In the genomic region with DNA sequence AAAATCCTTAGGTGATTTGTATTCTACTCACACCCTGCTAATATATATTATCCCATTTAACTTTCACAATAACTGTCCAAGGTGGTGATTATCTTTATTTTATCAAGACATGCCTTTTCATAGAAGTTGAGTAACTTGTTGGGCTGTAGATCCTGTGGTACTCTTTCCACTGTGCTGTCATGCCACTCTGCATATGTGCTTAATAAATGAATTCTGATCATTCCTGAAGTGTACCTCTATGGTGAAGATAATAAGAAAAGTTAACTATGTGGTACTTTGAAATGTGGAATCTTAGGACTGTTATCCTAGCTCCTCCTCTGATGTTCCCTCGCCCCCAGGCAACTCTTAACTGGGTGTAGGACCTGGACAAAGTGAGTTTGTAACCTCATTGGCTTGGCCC, we compare ENCODE assay signal across 2 cellular contexts.
TF ChIP-seq lines count a peak whose summit lies in the region.

No MANE protein-coding gene starts in this region.

TF ChIP-seq in IMR-90, 13 proteins besides CTCF, POLR2A, EP300 and RAD21:
- TF ChIP-seq FOS (IDR thresholded peaks at IDR 0.05; ENCODE audit: low read depth, low read length), result no peak
- TF ChIP-seq, protein P1, sequence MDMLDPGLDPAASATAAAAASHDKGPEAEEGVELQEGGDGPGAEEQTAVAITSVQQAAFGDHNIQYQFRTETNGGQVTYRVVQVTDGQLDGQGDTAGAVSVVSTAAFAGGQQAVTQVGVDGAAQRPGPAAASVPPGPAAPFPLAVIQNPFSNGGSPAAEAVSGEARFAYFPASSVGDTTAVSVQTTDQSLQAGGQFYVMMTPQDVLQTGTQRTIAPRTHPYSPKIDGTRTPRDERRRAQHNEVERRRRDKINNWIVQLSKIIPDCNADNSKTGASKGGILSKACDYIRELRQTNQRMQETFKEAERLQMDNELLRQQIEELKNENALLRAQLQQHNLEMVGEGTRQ (IDR thresholded peaks at IDR 0.05; ENCODE audit: low read depth, low read length), result no peak
- no peak for TF ChIP-seq RCOR1 (IDR thresholded peaks at IDR 0.05; ENCODE audit: insufficient replicate concordance, low read length)
- TF ChIP-seq MAZ (IDR thresholded peaks at IDR 0.05; ENCODE audit: borderline replicate concordance, low read depth, low read length), result no peak
- TF ChIP-seq, protein P2, sequence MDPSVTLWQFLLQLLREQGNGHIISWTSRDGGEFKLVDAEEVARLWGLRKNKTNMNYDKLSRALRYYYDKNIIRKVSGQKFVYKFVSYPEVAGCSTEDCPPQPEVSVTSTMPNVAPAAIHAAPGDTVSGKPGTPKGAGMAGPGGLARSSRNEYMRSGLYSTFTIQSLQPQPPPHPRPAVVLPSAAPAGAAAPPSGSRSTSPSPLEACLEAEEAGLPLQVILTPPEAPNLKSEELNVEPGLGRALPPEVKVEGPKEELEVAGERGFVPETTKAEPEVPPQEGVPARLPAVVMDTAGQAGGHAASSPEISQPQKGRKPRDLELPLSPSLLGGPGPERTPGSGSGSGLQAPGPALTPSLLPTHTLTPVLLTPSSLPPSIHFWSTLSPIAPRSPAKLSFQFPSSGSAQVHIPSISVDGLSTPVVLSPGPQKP (IDR thresholded peaks at IDR 0.05; ENCODE audit: borderline replicate concordance, low read depth, low read length), result no peak
- TF ChIP-seq NFE2L2 (IDR thresholded peaks at IDR 0.05; ENCODE audit: low read depth, low read length), result no peak
- no peak for TF ChIP-seq SMC3 (IDR thresholded peaks at IDR 0.05; ENCODE audit: low read depth, low read length)

TF ChIP-seq in GM12878, 131 proteins besides CTCF, POLR2A, EP300 and RAD21:
- TF ChIP-seq GABPA (IDR thresholded peaks at IDR 0.05; ENCODE audit: low read depth) (no peak), IKZF2 (IDR thresholded peaks at IDR 0.05) (no peak), TCF7 (IDR thresholded peaks at IDR 0.05; ENCODE audit: borderline replicate concordance) (no peak), HDAC6 (IDR thresholded peaks at IDR 0.05; ENCODE audit: unreplicated experiment) (no peak)
TF ChIP-seq in GM12878: peak in this region for 0.
